8 cellular contexts compared by ENCODE assay signal in genomic region chr1:26111530-26112406, GRCh38. TPM values are rescaled to one million over a fixed set of nuclear protein-coding genes. Genes with fewer than 3 reads are reported as not detected.
DNase-seq lines count a peak whose midpoint lies in the region; ATAC-seq, FAIRE-seq and TF ChIP-seq lines count a peak whose summit lies in the region.

TSS of gene PDIK1L (plus strand) at chr1:26111824. CDS start at chr1:26114309, 2,485 bp downstream.

- no peak for FAIRE-seq in D721Med (lab: Jason Lieb, UNC)

- TF ChIP-seq CTCF in D721Med (IDR thresholded peaks at IDR 0.05; ENCODE audit: insufficient read depth, missing control alignments) = no peak
- TF ChIP-seq CTCF in OCI-LY7 (conservative IDR thresholded peaks at IDR 0.05; ENCODE audit: low read length) = no peak
- TF ChIP-seq CTCF in mucosa of descending colon (IDR thresholded peaks at IDR 0.05) = no peak

- H3K27ac Mint-ChIP-seq in IgD-negative memory B cell = peak within 1 kb of the TSS; percentile 71 to 98 (median 94)

- H3K4me3 Mint-ChIP-seq in IgD-negative memory B cell = peak within 1 kb of the TSS; percentile 94 to 99 (median 96)

- H3K4me3 ChIP-seq in OCI-LY7 (ENCODE audit: low read depth, low read length, poor library complexity, severe bottlenecking) (peak within 1 kb of the TSS; percentile 87), mucosa of descending colon (peak within 1 kb of the TSS; percentile 97)

- ATAC-seq in GM21529 (IDR thresholded peaks at IDR 0.05; ENCODE audit: unreplicated experiment) = peak; percentile 65
- ATAC-seq in mucosa of descending colon = peak; percentile 89

- peak within 1 kb of the TSS; percentile 81 for H2AFZ ChIP-seq in OCI-LY7 (ENCODE audit: low read length)

- no peaks in the 10 kb centered on the region for H3K9me3 Mint-ChIP-seq in IgD-negative memory B cell

- intact Hi-C loops in OCI-LY7 (cut with micrococcal nuclease; ENCODE audit: unreplicated experiment) (loop anchor here (1.0 to 5.0 kb wide), 3 partner anchors 58 to 226 kb away; partner anchors contain the start of genes CEP85 and ZNF593), mucosa of descending colon (cut with DNase I, micrococcal nuclease) (no loop called here)

- no peaks in the 10 kb centered on the region for H3K27me3 Mint-ChIP-seq in IgD-negative memory B cell

- H3K9me3 ChIP-seq in OCI-LY7 (ENCODE audit: low read length) (no peaks in the 10 kb centered on the region), mucosa of descending colon (no peaks in the 10 kb centered on the region)

- H3K4me2 ChIP-seq in OCI-LY7 (ENCODE audit: low read length) = peak within 1 kb of the TSS; percentile 98

- H3K9me2 ChIP-seq in OCI-LY7 (ENCODE audit: insufficient read depth, low read length) = no peaks in the 10 kb centered on the region

- POLR2A ChIA-PET in OCI-LY7 (lab: Charles Lee) = interaction anchor here (0.6 to 2.8 kb wide), 2 partner anchors 12 to 504 kb away, joined by 3 to 12 read pairs; no protein-coding TSS in a partner anchor

- no peaks in the 10 kb centered on the region for H3K36me3 Mint-ChIP-seq in IgD-negative memory B cell

- BruUV-seq in OCI-LY7 (replicated peaks; lab: Mats Ljungman, UMichigan) = no TSS peak

- H3K4me1 Mint-ChIP-seq in IgD-negative memory B cell = peaks cover 22 to 23% (median 23%) of the 10 kb centered on the region in 3 donors

- H3K27ac ChIP-seq in OCI-LY7 (ENCODE audit: low read depth, low read length, poor library complexity, severe bottlenecking) = peak within 1 kb of the TSS; percentile 68

- H3K36me3 ChIP-seq in OCI-LY7 (ENCODE audit: insufficient read depth, low read length) (peaks cover 18% of the 10 kb centered on the region; the same call in 1 of the 2 replicates), mucosa of descending colon (ENCODE audit: low read depth) (peaks cover 4% of the 10 kb centered on the region)

- peaks cover 15% of the 10 kb centered on the region; the same call in 1 of the 2 replicates for H3K79me2 ChIP-seq in OCI-LY7 (ENCODE audit: insufficient read depth, low read depth, low read length)

- CTCF ChIA-PET in OCI-LY7 (lab: Charles Lee; ENCODE audit: unreplicated experiment) = interaction anchor here (0.6 kb wide), 1 partner anchor 299 kb away, joined by 3 read pairs; no protein-coding TSS in a partner anchor

- peaks cover 7% of the 10 kb centered on the region; the same call in 1 of the 2 replicates for H4K20me1 ChIP-seq in OCI-LY7 (ENCODE audit: insufficient read depth, low read length)

- DNase-seq in D721Med (ENCODE audit: insufficient read length, low spot score) (peak; percentile 37), OCI-LY7 (ENCODE audit: low spot score) (peak; percentile 98), activated T-cell treated with anti-CD3 and anti-CD28 coated beads for 1 hour (ENCODE audit: low read depth) (peak; percentile 94), epidermal melanocyte (ENCODE audit: insufficient read length, low spot score) (peak; percentile 73), mucosa of descending colon (peak; percentile 95 to 97 (median 96))
- peak; percentile 91 to 92 for DNase-seq in stimulated activated CD8-positive, alpha-beta memory T cell treated with anti-CD3 and anti-CD28 coated beads, Interleukin-2, amount 100 ng/mL, for 48 hours (ENCODE audit: low read depth in 2 of 2)

- peaks cover 36% of the 10 kb centered on the region for H3K4me1 ChIP-seq in OCI-LY7 (ENCODE audit: insufficient read depth, low read length, poor library complexity, severe bottlenecking)
- peaks cover 37% of the 10 kb centered on the region for H3K4me1 ChIP-seq in mucosa of descending colon (ENCODE audit: low read depth)

RNA-seq across cellular contexts. Expression of gene PDIK1L, which starts in this region (rescaled TPM):
- polyA plus RNA-seq in IgD-negative memory B cell = 3.7 TPM
- 10.4 and 12.9 TPM in 2 replicates for total RNA-seq in OCI-LY7 (2014; rRNA removed; shearing (Covaris generic))
- 17.2 and 21.3 TPM in 2 replicates for total RNA-seq in OCI-LY7 (2022)
- 10 to 100 TPM; 12.9 to 17.0 (median 15.0) TPM for total RNA-seq in mucosa of descending colon

Comparison
In these comparisons a context has a peak if more than half of its experiments do, and no peak if none do; other contexts are left out.
1. Peak in every context shown above with its lines: DNase-seq, ATAC-seq, H3K4me3 ChIP-seq and H3K27ac ChIP-seq.
2. DNase-seq: peak in every context shown above with its lines; median percentile 98 in OCI-LY7; 96 in mucosa of descending colon; 94 in activated T-cell treated with anti-CD3 and anti-CD28 coated beads for 1 hour; 92 in stimulated activated CD8-positive, alpha-beta memory T cell treated with anti-CD3 and anti-CD28 coated beads, Interleukin-2, amount 100 ng/mL, for 48 hours; 73 in epidermal melanocyte; 37 in D721Med.